37 cellular contexts compared by ENCODE assay signal in the genomic region with DNA sequence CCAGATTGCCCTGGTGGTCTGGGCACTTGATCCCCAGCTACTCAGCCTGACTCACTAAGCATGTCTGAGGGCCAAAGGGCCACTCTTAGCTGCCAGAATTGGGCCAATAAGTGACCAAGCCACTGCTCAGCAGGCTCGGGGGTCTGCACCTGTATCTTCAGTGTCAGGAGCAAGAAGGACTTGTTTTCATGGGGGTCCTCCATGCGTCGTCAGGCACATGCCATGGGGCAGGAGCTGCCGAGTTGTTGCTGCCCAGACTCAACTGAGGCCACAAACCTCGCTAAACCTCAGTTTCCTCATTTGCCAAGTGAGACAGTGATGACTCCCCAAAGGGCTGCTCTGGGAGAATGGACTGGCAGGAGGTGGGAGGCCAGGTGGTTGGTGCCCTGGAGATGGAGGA.
"Had no signal": no experiment of that assay in that cellular context is flagged by ENCODE, and none has a peak within 500 bp of the region (broad histone marks: within the 10 kb centered on the region; RNA-seq: fewer than 3 reads in every experiment).

No MANE protein-coding gene starts in this region.

- H3K4me1 Mint-ChIP-seq: activated B cell treated with CpG ODN at 0.5 μM for 24 hours; activated T-helper 17 cell treated with anti-CD3 and anti-CD28 coated beads, Interleukin-2, amount 50 U/mL, for 72 hours; brain; central memory CD8-positive, alpha-beta T cell had no signal

- H3K4me3 Mint-ChIP-seq: activated B cell treated with CpG ODN at 0.5 μM for 24 hours; activated CD4-positive, alpha-beta memory T cell treated with anti-CD3 and anti-CD28 coated beads for 36 hours; activated CD8-positive, alpha-beta T cell treated with anti-CD3 and anti-CD28 coated beads for 36 hours; activated naive CD4-positive, alpha-beta T cell treated with anti-CD3 and anti-CD28 coated beads for 36 hours; activated naive CD8-positive, alpha-beta T cell treated with anti-CD3 and anti-CD28 coated beads for 36 hours; activated T-cell treated with anti-CD3 and anti-CD28 coated beads, Interleukin-2, amount 50 U/mL, for 4 hours; activated T-cell treated with anti-CD3 and anti-CD28 coated beads, Interleukin-2, amount 50 U/mL, for 72 hours; activated T-helper 1 cell treated with anti-CD3 and anti-CD28 coated beads, Interleukin-12 subunit alpha, Interleukin-12 subunit beta, Interleukin-2, Interleukin-4 antibody, amounts not matched to agents 30 ng/mL and 10 ng/mL and 1 ng/mL, durations not matched to agents 14 hours and 24 hours and 36 hours; activated T-helper 17 cell treated with anti-CD3 and anti-CD28 coated beads, Interleukin-2, amount 50 U/mL, for 72 hours; brain; central memory CD8-positive, alpha-beta T cell; T-helper 1 cell treated with Interleukin-12 subunit alpha and Interleukin-12 subunit beta and Interleukin-4 antibody, amounts not matched to agents 30 μg/mL and 1 μg/mL, for 36 hours; T-helper 2 cell treated with Interferon-gamma antibody and Interleukin-4, amounts not matched to agents 5 μg/mL and 100 μg/mL, for 36 hours had no signal

- H3K27me3 ChIP-seq: adrenal gland, cardiac muscle cell had no signal

- H3K27me3 Mint-ChIP-seq: activated B cell treated with CpG ODN at 0.5 μM for 24 hours; activated CD4-positive, alpha-beta memory T cell treated with anti-CD3 and anti-CD28 coated beads for 36 hours; activated CD8-positive, alpha-beta T cell treated with anti-CD3 and anti-CD28 coated beads for 36 hours; activated naive CD8-positive, alpha-beta T cell treated with anti-CD3 and anti-CD28 coated beads for 36 hours; activated T-helper 17 cell treated with anti-CD3 and anti-CD28 coated beads, Interleukin-2, amount 50 U/mL, for 72 hours; central memory CD8-positive, alpha-beta T cell had no signal

- H3K27ac Mint-ChIP-seq: activated B cell treated with CpG ODN at 0.5 μM for 24 hours; activated CD4-positive, alpha-beta memory T cell treated with anti-CD3 and anti-CD28 coated beads for 36 hours; activated CD8-positive, alpha-beta T cell treated with anti-CD3 and anti-CD28 coated beads for 36 hours; activated naive CD4-positive, alpha-beta T cell treated with anti-CD3 and anti-CD28 coated beads for 36 hours; activated naive CD4-positive, alpha-beta T cell treated with anti-CD3 and anti-CD28 coated beads, Interleukin-2, amount 50 U/mL, for 72 hours; activated naive CD8-positive, alpha-beta T cell treated with anti-CD3 and anti-CD28 coated beads for 36 hours; activated T-cell treated with anti-CD3 and anti-CD28 coated beads, Interleukin-2, amount 50 U/mL, for 72 hours; activated T-helper 1 cell treated with anti-CD3 and anti-CD28 coated beads, Interleukin-12 subunit alpha, Interleukin-12 subunit beta, Interleukin-2, Interleukin-4 antibody, amounts not matched to agents 30 ng/mL and 10 ng/mL and 1 ng/mL, durations not matched to agents 14 hours and 24 hours and 36 hours; activated T-helper 17 cell treated with anti-CD3 and anti-CD28 coated beads, Interleukin-2, amount 50 U/mL, for 72 hours; T-helper 1 cell treated with Interleukin-12 subunit alpha and Interleukin-12 subunit beta and Interleukin-4 antibody, amounts not matched to agents 30 μg/mL and 1 μg/mL, for 36 hours; T-helper 2 cell treated with Interferon-gamma antibody and Interleukin-4, amounts not matched to agents 5 μg/mL and 100 μg/mL, for 36 hours had no signal

- ATAC-seq: activated CD8-positive, alpha-beta T cell treated with anti-CD3 and anti-CD28 coated beads for 36 hours; activated naive CD4-positive, alpha-beta T cell treated with anti-CD3 and anti-CD28 coated beads, Interleukin-2, amount 50 U/mL, for 72 hours; activated T-cell treated with anti-CD3 and anti-CD28 coated beads, Interleukin-2, amount 50 U/mL, for 4 hours; activated T-cell treated with anti-CD3 and anti-CD28 coated beads, Interleukin-2, amount 50 U/mL, for 72 hours; activated T-helper 17 cell treated with anti-CD3 and anti-CD28 coated beads, Interleukin-2, amount 50 U/mL, for 72 hours had no signal

- FAIRE-seq: bronchial epithelial cell, TTC549 had no signal

- H3K36me3 ChIP-seq: adrenal gland, cardiac muscle cell had no signal

- H3K4me1 ChIP-seq: adrenal gland had no signal

- H3K4me3 ChIP-seq: adrenal gland, cardiac muscle cell had no signal

- H3K27ac ChIP-seq: adrenal gland, cardiac muscle cell, VCaP had no signal

- DNase-seq: activated B cell treated with CpG ODN at 0.5 μM for 24 hours; activated CD4-positive, alpha-beta memory T cell treated with anti-CD3 and anti-CD28 coated beads for 36 hours; activated CD4-positive, alpha-beta T cell treated with anti-CD3 and anti-CD28 coated beads for 4 hours; activated CD4-positive, alpha-beta T cell treated with anti-CD3 and anti-CD28 coated beads, Interleukin-2, amount 50 U/mL, for 1 hour; activated CD4-positive, alpha-beta T cell treated with anti-CD3 and anti-CD28 coated beads, Interleukin-2, amount 50 U/mL, for 4 hours; activated CD4-positive, CD25-positive, alpha-beta regulatory T cell treated with anti-CD3 and anti-CD28 coated beads, Interleukin-2, amount 50 U/mL, for 72 hours; activated CD8-positive, alpha-beta memory T cell treated with anti-CD3 and anti-CD28 coated beads, Interleukin-2, amount 50 U/mL, for 4 hours; activated CD8-positive, alpha-beta T cell treated with anti-CD3 and anti-CD28 coated beads for 36 hours; activated effector memory CD4-positive, alpha-beta T cell treated with anti-CD3 and anti-CD28 coated beads, Interleukin-2, amount 50 U/mL, for 16 hours; activated gamma-delta T cell treated with Interleukin-2 at 50 U/mL for 16 hours; activated naive CD4-positive, alpha-beta T cell; activated naive CD4-positive, alpha-beta T cell treated with anti-CD3 and anti-CD28 coated beads for 36 hours; activated naive CD4-positive, alpha-beta T cell treated with anti-CD3 and anti-CD28 coated beads, Interleukin-2, amount 50 U/mL, for 16 hours; activated naive CD8-positive, alpha-beta T cell treated with anti-CD3 and anti-CD28 coated beads for 36 hours; activated T-cell treated with anti-CD3 and anti-CD28 coated beads for 4 hours; activated T-cell treated with anti-CD3 and anti-CD28 coated beads, Interleukin-2, amount 50 U/mL, for 1 hour; activated T-cell treated with anti-CD3 and anti-CD28 coated beads, Interleukin-2, amount 50 U/mL, for 4 hours; activated T-cell treated with anti-CD3 and anti-CD28 coated beads, Interleukin-2, amount 50 U/mL, for 72 hours; adrenal gland; amniotic stem cell; aorta; caudate nucleus; SW 1271; T-helper 1 cell; T-helper 2 cell; T-helper 9 cell had no signal

- H3K9me3 ChIP-seq: adrenal gland had no signal

- H3K36me3 Mint-ChIP-seq: activated CD4-positive, alpha-beta memory T cell treated with anti-CD3 and anti-CD28 coated beads for 36 hours; activated naive CD4-positive, alpha-beta T cell treated with anti-CD3 and anti-CD28 coated beads, Interleukin-2, amount 50 U/mL, for 72 hours; activated naive CD8-positive, alpha-beta T cell treated with anti-CD3 and anti-CD28 coated beads for 36 hours; brain had no signal

- H3K9me3 Mint-ChIP-seq: activated B cell treated with CpG ODN at 0.5 μM for 24 hours; activated CD4-positive, alpha-beta memory T cell treated with anti-CD3 and anti-CD28 coated beads for 36 hours; activated CD8-positive, alpha-beta T cell treated with anti-CD3 and anti-CD28 coated beads for 36 hours; activated naive CD4-positive, alpha-beta T cell treated with anti-CD3 and anti-CD28 coated beads for 36 hours; activated naive CD4-positive, alpha-beta T cell treated with anti-CD3 and anti-CD28 coated beads, Interleukin-2, amount 50 U/mL, for 72 hours; activated naive CD8-positive, alpha-beta T cell treated with anti-CD3 and anti-CD28 coated beads for 36 hours; activated T-cell treated with anti-CD3 and anti-CD28 coated beads, Interleukin-2, amount 50 U/mL, for 4 hours; activated T-cell treated with anti-CD3 and anti-CD28 coated beads, Interleukin-2, amount 50 U/mL, for 72 hours; activated T-helper 1 cell treated with anti-CD3 and anti-CD28 coated beads, Interleukin-12 subunit alpha, Interleukin-12 subunit beta, Interleukin-2, Interleukin-4 antibody, amounts not matched to agents 30 ng/mL and 10 ng/mL and 1 ng/mL, durations not matched to agents 14 hours and 24 hours and 36 hours; activated T-helper 17 cell treated with anti-CD3 and anti-CD28 coated beads, Interleukin-2, amount 50 U/mL, for 72 hours; brain; central memory CD8-positive, alpha-beta T cell; T-helper 1 cell treated with Interleukin-12 subunit alpha and Interleukin-12 subunit beta and Interleukin-4 antibody, amounts not matched to agents 30 μg/mL and 1 μg/mL, for 36 hours; T-helper 2 cell treated with Interferon-gamma antibody and Interleukin-4, amounts not matched to agents 5 μg/mL and 100 μg/mL, for 36 hours had no signal
